Comparison of ENCODE assay signal across 1 cellular context in the genomic region with DNA sequence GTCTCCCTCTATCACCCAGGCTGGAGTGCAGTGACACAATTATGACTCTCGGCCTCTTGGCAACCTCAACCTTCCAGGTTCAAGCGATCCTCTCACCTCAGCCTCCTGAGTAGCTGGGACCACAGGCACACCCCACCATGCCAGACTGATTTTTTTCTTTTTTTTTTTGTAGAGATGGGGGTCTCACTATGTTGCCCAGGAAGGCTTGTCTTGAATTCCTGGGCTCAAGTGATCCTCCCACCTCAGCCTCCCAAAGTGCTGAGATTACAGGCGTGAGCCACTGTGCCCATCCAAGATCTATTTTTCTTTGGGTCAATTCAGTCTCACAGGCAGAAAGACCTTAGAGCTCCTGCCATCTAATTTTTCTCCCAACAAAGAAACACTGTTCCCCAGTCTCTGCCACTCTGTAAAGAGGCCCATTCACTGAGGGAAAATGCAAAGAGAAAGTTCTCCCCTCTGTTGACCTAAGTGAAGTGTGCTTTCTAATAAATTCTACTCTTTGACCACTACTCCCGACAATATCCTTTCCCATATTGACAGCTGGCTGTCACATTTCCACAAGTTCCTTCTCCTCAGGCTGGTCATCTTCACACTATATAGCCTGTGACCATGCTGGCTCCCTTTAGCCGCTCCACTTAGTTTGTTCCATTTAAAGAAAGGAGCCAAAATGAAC.
A peak's percentile ranks its signal among the peaks of the same experiment; 100 is the strongest.
TF ChIP-seq lines count a peak whose summit lies in the region.

No MANE protein-coding gene starts in this region.

TF ChIP-seq in HEK293, 187 proteins besides CTCF, POLR2A, EP300 and RAD21:
- TF ChIP-seq PRDM1 (tag by site-specific recombination; IDR thresholded peaks at IDR 0.05) (peak; percentile 63; the same call in 1 of the 2 replicates), ZSCAN18 (tag by site-specific recombination; IDR thresholded peaks at IDR 0.05) (no peak)
